11 cellular contexts compared by ENCODE assay signal in the genomic region with DNA sequence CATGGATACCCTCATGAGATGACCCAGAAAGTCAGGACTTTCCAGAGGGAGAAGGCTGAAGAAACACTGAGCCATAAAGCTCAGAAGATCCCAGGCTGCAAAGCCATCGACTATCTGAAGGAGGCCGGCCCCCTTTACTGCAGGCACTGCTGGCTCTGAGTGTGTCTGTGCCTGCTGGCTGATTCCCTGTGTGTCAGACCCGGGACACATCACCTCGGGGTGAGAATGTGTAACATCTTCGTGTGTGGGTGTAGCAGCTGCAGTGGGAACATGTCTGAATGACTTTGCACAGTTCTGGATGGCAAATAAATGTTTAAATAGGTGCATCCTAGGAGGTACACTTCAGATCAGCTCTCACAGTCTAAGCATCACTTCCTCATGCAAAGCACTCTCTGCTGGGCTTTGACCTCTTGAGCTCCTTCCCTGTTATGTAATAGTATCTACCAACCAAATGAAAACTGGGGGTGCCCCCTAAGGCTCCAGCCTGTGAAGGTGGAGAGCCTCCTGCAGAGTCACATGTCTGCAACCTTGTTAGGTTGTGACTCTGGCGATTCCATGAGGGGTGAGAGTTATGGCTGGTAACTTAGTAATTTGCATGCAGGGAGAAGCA.
"Had no signal": no experiment of that assay in that cellular context is flagged by ENCODE, and none has a peak within 500 bp of the region (broad histone marks: within the 10 kb centered on the region; RNA-seq: fewer than 3 reads in every experiment).

No MANE protein-coding gene starts in this region.

- DNase-seq: activated CD4-positive, alpha-beta memory T cell treated with anti-CD3 and anti-CD28 coated beads for 36 hours; activated CD4-positive, alpha-beta T cell treated with anti-CD3 and anti-CD28 coated beads for 1 hour; activated gamma-delta T cell treated with Interleukin-2 at 50 U/mL for 16 hours; activated naive CD8-positive, alpha-beta T cell treated with anti-CD3 and anti-CD28 coated beads for 36 hours; activated T-cell treated with anti-CD3 and anti-CD28 coated beads, Interleukin-2, amount 50 U/mL, for 72 hours; esophagus squamous epithelium; foreskin fibroblast; small intestine; transverse colon had no signal

- H3K9me3 ChIP-seq: breast epithelium, esophagus squamous epithelium, transverse colon had no signal

- H3K4me1 ChIP-seq: breast epithelium, transverse colon had no signal

- H3K36me3 Mint-ChIP-seq: activated CD4-positive, alpha-beta memory T cell treated with anti-CD3 and anti-CD28 coated beads for 36 hours; activated naive CD8-positive, alpha-beta T cell treated with anti-CD3 and anti-CD28 coated beads for 36 hours; natural killer cell treated with Interleukin-12 subunit alpha and Interleukin-12 subunit beta and Interleukin-15 and Interleukin-18, amount 100 ng/mL, for 72 hours had no signal

- H3K27ac Mint-ChIP-seq: activated CD4-positive, alpha-beta memory T cell treated with anti-CD3 and anti-CD28 coated beads for 36 hours; activated naive CD8-positive, alpha-beta T cell treated with anti-CD3 and anti-CD28 coated beads for 36 hours; activated T-cell treated with anti-CD3 and anti-CD28 coated beads, Interleukin-2, amount 50 U/mL, for 72 hours; natural killer cell treated with Interleukin-12 subunit alpha and Interleukin-12 subunit beta and Interleukin-15 and Interleukin-18, amount 100 ng/mL, for 72 hours had no signal

- H3K36me3 ChIP-seq: breast epithelium, esophagus squamous epithelium, transverse colon had no signal

- ATAC-seq: activated T-cell treated with anti-CD3 and anti-CD28 coated beads, Interleukin-2, amount 50 U/mL, for 72 hours; natural killer cell treated with Interleukin-12 subunit alpha and Interleukin-12 subunit beta and Interleukin-15 and Interleukin-18, amount 100 ng/mL, for 72 hours had no signal

- H3K4me3 Mint-ChIP-seq: activated CD4-positive, alpha-beta memory T cell treated with anti-CD3 and anti-CD28 coated beads for 36 hours; activated naive CD8-positive, alpha-beta T cell treated with anti-CD3 and anti-CD28 coated beads for 36 hours; activated T-cell treated with anti-CD3 and anti-CD28 coated beads, Interleukin-2, amount 50 U/mL, for 72 hours; natural killer cell treated with Interleukin-12 subunit alpha and Interleukin-12 subunit beta and Interleukin-15 and Interleukin-18, amount 100 ng/mL, for 72 hours had no signal

- H3K4me1 Mint-ChIP-seq: activated naive CD8-positive, alpha-beta T cell treated with anti-CD3 and anti-CD28 coated beads for 36 hours had no signal

- H3K9me3 Mint-ChIP-seq: activated CD4-positive, alpha-beta memory T cell treated with anti-CD3 and anti-CD28 coated beads for 36 hours; activated naive CD8-positive, alpha-beta T cell treated with anti-CD3 and anti-CD28 coated beads for 36 hours; activated T-cell treated with anti-CD3 and anti-CD28 coated beads, Interleukin-2, amount 50 U/mL, for 72 hours; natural killer cell treated with Interleukin-12 subunit alpha and Interleukin-12 subunit beta and Interleukin-15 and Interleukin-18, amount 100 ng/mL, for 72 hours had no signal

- H3K4me3 ChIP-seq: breast epithelium, esophagus squamous epithelium, transverse colon had no signal

- H3K27ac ChIP-seq: breast epithelium, esophagus squamous epithelium, transverse colon had no signal
